ENCODE assay signal across 9 cellular contexts in the genomic region with DNA sequence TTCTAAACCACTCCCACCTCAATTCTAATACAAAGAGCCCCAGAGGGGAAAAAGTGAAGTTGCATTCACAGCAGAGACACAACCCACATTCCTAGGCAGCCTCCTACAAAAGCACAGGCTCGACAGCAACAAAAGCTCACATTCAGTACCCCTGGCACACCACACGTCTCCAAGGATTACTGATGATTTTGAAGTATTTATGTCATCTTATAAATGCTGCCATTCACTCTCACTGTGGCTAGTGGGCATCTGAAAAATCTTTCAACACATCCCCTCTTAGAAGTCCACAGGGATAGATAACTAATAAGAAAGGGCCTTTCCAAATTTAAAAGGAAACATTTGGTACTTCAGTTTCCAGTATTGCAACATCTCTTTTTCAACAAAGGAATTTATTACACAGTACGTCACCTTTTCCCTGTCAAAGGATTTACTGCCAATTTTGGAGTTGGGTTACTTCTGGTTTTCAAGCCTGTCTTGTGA.
DNase-seq lines count a peak whose midpoint lies in the region; ATAC-seq and TF ChIP-seq lines count a peak whose summit lies in the region.
"Had no signal": no experiment of that assay in that cellular context is flagged by ENCODE, and none has a peak within 500 bp of the region (broad histone marks: within the 10 kb centered on the region; RNA-seq: fewer than 3 reads in every experiment).

No MANE protein-coding gene starts in this region.

- intact Hi-C loops in MCF 10A (cut with micrococcal nuclease), result no loop called here

- POLR2A ChIA-PET in MCF 10A (lab: Yijun Ruan, JAX), result interaction anchor here (0.7 to 2.0 kb wide), 14 partner anchors 9 to 316 kb away, joined by 3 to 9 read pairs (median 4); a partner anchor contains a TSS

- DNase-seq in HS-5 (ENCODE audit: low read depth) (peak; percentile 28), MCF 10A (ENCODE audit: unreplicated experiment) (peak; percentile 77), iris pigment epithelial cell (ENCODE audit: low read depth) (peak; percentile 80), suprapubic skin (ENCODE audit: low spot score in 2 of 2) (peak; percentile 70 to 83), SHP77 treated with DMSO at 0.1 percent for 48 hours (lab: John Stamatoyannopoulos, UW) (no peak), NCI-H748 (lab: John Stamatoyannopoulos, UW; ENCODE audit: unreplicated experiment) (no peak), C1 segment of cervical spinal cord (lab: John Stamatoyannopoulos, UW) (no peak)

- peak overlapping the region; percentile 67 for H3K27ac ChIP-seq in suprapubic skin

- H3K27me3 Mint-ChIP-seq in MCF 10A (ENCODE audit: insufficient read depth, unreplicated experiment), result no peaks in the 10 kb centered on the region

- H3K27me3 ChIP-seq in suprapubic skin, result no peaks in the 10 kb centered on the region

- CTCF ChIA-PET in MCF 10A (lab: Yijun Ruan, JAX), result interaction anchor here (0.6 to 4.4 kb wide), 10 partner anchors 12 to 526 kb away, joined by 3 to 28 read pairs (median 3); no protein-coding TSS in a partner anchor

- peaks cover 19% of the 10 kb centered on the region for H3K4me1 Mint-ChIP-seq in MCF 10A (ENCODE audit: insufficient read depth, unreplicated experiment)

- TF ChIP-seq POLR2A in suprapubic skin (IDR thresholded peaks at IDR 0.05), result no peak

- peak overlapping the region; percentile 96 for H3K27ac Mint-ChIP-seq in MCF 10A (ENCODE audit: low read depth, unreplicated experiment)

- peaks cover 4% of the 10 kb centered on the region for H3K9me3 Mint-ChIP-seq in MCF 10A (ENCODE audit: unreplicated experiment)

- no peak for ATAC-seq in HG03097 (IDR thresholded peaks at IDR 0.05; ENCODE audit: low FRiP score, unreplicated experiment)
- ATAC-seq: K562 had no signal

- no TSS peak for BruUV-seq in MCF 10A (replicated peaks; lab: Mats Ljungman, UMichigan)

- H3K36me3 Mint-ChIP-seq in MCF 10A (ENCODE audit: insufficient read depth, unreplicated experiment), result no peaks in the 10 kb centered on the region

- H3K36me3 ChIP-seq in suprapubic skin, result no peaks in the 10 kb centered on the region

- no peak for TF ChIP-seq EP300 in suprapubic skin (IDR thresholded peaks at IDR 0.05)

- H3K4me1 ChIP-seq in suprapubic skin, result peaks cover 39% of the 10 kb centered on the region

- H3K4me3 ChIP-seq in suprapubic skin, result no peak overlapping the region
- H3K4me3 ChIP-seq: K562 had no signal

- TF ChIP-seq CTCF in MCF 10A (IDR thresholded peaks at IDR 0.05; ENCODE audit: unreplicated experiment) (no peak), suprapubic skin (IDR thresholded peaks at IDR 0.05) (peak; percentile 15 to 17)

- no peaks in the 10 kb centered on the region for H3K9me3 ChIP-seq in suprapubic skin

- peak overlapping the region; percentile 62 for H3K4me3 Mint-ChIP-seq in MCF 10A (ENCODE audit: unreplicated experiment)

- WGBS in suprapubic skin, result 11% methylated on average over 3 of the region's 3 CpGs

Comparison
In these comparisons a context has a peak if more than half of its experiments do, and no peak if none do; other contexts are left out.
1. DNase-seq: peak in HS-5 (single experiment), MCF 10A (single experiment), iris pigment epithelial cell (single experiment) and suprapubic skin (2 of 2); none in SHP77 treated with DMSO at 0.1 percent for 48 hours (single experiment), NCI-H748 (single experiment) and C1 segment of cervical spinal cord (0 of 14).